ENCODE assay signal across 3 cellular contexts in genomic region chr16:54197758-54198157, GRCh38.
"Had no signal": no experiment of that assay in that cellular context is flagged by ENCODE, and none has a peak within 500 bp of the region (broad histone marks: within the 10 kb centered on the region; RNA-seq: fewer than 3 reads in every experiment).

No MANE protein-coding gene starts in this region.

- DNase-seq: GDM1, GF-D8 had no signal

- H3K4me3 ChIP-seq: GM12878 had no signal
